Comparison of ENCODE assay signal across 8 cellular contexts in genomic region chr4:166913926-166914325, GRCh38.
"Had no signal": no experiment of that assay in that cellular context is flagged by ENCODE, and none has a peak within 500 bp of the region (broad histone marks: within the 10 kb centered on the region; RNA-seq: fewer than 3 reads in every experiment).

No MANE protein-coding gene starts in this region.

- ATAC-seq: K562 had no signal

- H3K9ac ChIP-seq: GM23248 had no signal

- H3K4me3 ChIP-seq: GM23248, K562 had no signal

- DNase-seq: GM23248, GOT3, H9, HCEC 1CT, KG1 had no signal

- H3K27ac ChIP-seq: GM23248 had no signal

- H2AFZ ChIP-seq: GM23248 had no signal

- FAIRE-seq: H54, HTR-8/SVneo, K562 had no signal
